ENCODE assay signal across 9 cellular contexts in genomic region chr1:245888809-245889208, GRCh38.
DNase-seq lines count a peak whose midpoint lies in the region; ATAC-seq, FAIRE-seq and TF ChIP-seq lines count a peak whose summit lies in the region.
"Had no signal": no experiment of that assay in that cellular context is flagged by ENCODE, and none has a peak within 500 bp of the region (broad histone marks: within the 10 kb centered on the region; RNA-seq: fewer than 3 reads in every experiment).

No MANE protein-coding gene starts in this region.

- intact Hi-C loops in stomach (cut with DNase I; ENCODE audit: low total_unique reads), result no loop called here

- TF ChIP-seq CTCF in stomach (IDR thresholded peaks at IDR 0.05), result peak in 2 of 7 experiments; percentile 22 to 38

- WGBS in stomach, 5 donors, result 34 to 52% (median 46%) methylated on average over 2 of the region's 2 CpGs

- no peak for TF ChIP-seq EP300 in stomach (IDR thresholded peaks at IDR 0.05)

- H3K4me1 ChIP-seq in stomach, result no peaks in the 10 kb centered on the region
- H3K4me1 ChIP-seq: uterus had no signal

- ATAC-seq in GM19452 (IDR thresholded peaks at IDR 0.05; ENCODE audit: unreplicated experiment), result no peak

- peak; percentile 37 for DNase-seq in CD1c-positive myeloid dendritic cell (ENCODE audit: extremely low spot score)
- peak; percentile 11 for DNase-seq in HS-27A (ENCODE audit: low read depth)
- DNase-seq in iris pigment epithelial cell (ENCODE audit: low read depth), result peak; percentile 65
- no peak for DNase-seq in NK-92 treated with Interleukin-12 subunit alpha and Interleukin-12 subunit beta, amount 100 ng/mL, for 24 hours (lab: John Stamatoyannopoulos, UW)
- DNase-seq in hippocampal formation (lab: John Stamatoyannopoulos, UW), result no peak
- DNase-seq in stomach, result no peak
- DNase-seq: uterus had no signal

- H3K4me3 ChIP-seq in stomach, result no peak overlapping the region
- H3K4me3 ChIP-seq: uterus had no signal

- no peaks in the 10 kb centered on the region for H3K27me3 ChIP-seq in stomach
- H3K27me3 ChIP-seq: uterus had no signal

- no peaks in the 10 kb centered on the region for H3K9me3 ChIP-seq in stomach
- H3K9me3 ChIP-seq: uterus had no signal

- FAIRE-seq in TTC549 (lab: Jason Lieb, UNC), result peak; percentile 11

- no peaks in the 10 kb centered on the region for H3K36me3 ChIP-seq in stomach
- H3K36me3 ChIP-seq: uterus had no signal

- no peak for TF ChIP-seq POLR2A in stomach (IDR thresholded peaks at IDR 0.05)

- no peak overlapping the region for H3K27ac ChIP-seq in stomach
- H3K27ac ChIP-seq: uterus had no signal

Comparison
In these comparisons a context has a peak if more than half of its experiments do, and no peak if none do; other contexts are left out.
1. DNase-seq: peak in CD1c-positive myeloid dendritic cell (single experiment), HS-27A (single experiment) and iris pigment epithelial cell (single experiment); none in NK-92 treated with Interleukin-12 subunit alpha and Interleukin-12 subunit beta, amount 100 ng/mL, for 24 hours (single experiment), hippocampal formation (0 of 2) and stomach (single experiment).